In genomic region chr16:590165-590874, GRCh38 we compare ENCODE assay signal across 1 cellular context.
A peak's percentile ranks its signal among the peaks of the same experiment; 100 is the strongest.
TF ChIP-seq lines count a peak whose summit lies in the region.

No MANE protein-coding gene starts in this region.

TF ChIP-seq in WTC11, 78 proteins besides CTCF, POLR2A, EP300 and RAD21 (continued from another document):
- peak; percentile 10; the same call in 1 of the 2 replicates for TF ChIP-seq SP1 (CRISPR knock-in tag; conservative IDR thresholded peaks at IDR 0.05)
- TF ChIP-seq ZNF121 (CRISPR knock-in tag; IDR thresholded peaks at IDR 0.05) = no peak
- TF ChIP-seq GABPB1 (CRISPR knock-in tag; IDR thresholded peaks at IDR 0.05) = 0 out of 2 replicates have a peak, but pooled peaks have one; percentile 15
- TF ChIP-seq, protein P1, sequence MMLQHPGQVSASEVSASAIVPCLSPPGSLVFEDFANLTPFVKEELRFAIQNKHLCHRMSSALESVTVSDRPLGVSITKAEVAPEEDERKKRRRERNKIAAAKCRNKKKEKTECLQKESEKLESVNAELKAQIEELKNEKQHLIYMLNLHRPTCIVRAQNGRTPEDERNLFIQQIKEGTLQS (CRISPR knock-in tag; conservative IDR thresholded peaks at IDR 0.05) = no peak
- 0 out of 2 replicates have a peak, but pooled peaks have one; percentile 65 for TF ChIP-seq ATF1 (CRISPR knock-in tag; IDR thresholded peaks at IDR 0.05)
- peak; percentile 33; the same call in 1 of the 2 replicates for TF ChIP-seq ZNF671 (CRISPR knock-in tag; IDR thresholded peaks at IDR 0.05)
- no peak for TF ChIP-seq NR1H2 (CRISPR knock-in tag; IDR thresholded peaks at IDR 0.05)
- no peak for TF ChIP-seq NR2C2 (CRISPR knock-in tag; IDR thresholded peaks at IDR 0.05)
- no peak for TF ChIP-seq ZBTB43 (CRISPR knock-in tag; IDR thresholded peaks at IDR 0.05)
- TF ChIP-seq, protein P2, sequence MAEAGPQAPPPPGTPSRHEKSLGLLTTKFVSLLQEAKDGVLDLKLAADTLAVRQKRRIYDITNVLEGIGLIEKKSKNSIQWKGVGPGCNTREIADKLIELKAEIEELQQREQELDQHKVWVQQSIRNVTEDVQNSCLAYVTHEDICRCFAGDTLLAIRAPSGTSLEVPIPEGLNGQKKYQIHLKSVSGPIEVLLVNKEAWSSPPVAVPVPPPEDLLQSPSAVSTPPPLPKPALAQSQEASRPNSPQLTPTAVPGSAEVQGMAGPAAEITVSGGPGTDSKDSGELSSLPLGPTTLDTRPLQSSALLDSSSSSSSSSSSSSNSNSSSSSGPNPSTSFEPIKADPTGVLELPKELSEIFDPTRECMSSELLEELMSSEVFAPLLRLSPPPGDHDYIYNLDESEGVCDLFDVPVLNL (CRISPR knock-in tag; IDR thresholded peaks at IDR 0.05; ENCODE audit: borderline replicate concordance, low read depth) = no peak
- no peak for TF ChIP-seq CBFB (CRISPR knock-in tag; IDR thresholded peaks at IDR 0.05; ENCODE audit: low read depth)
- TF ChIP-seq SMAD3 (CRISPR knock-in tag; IDR thresholded peaks at IDR 0.05; ENCODE audit: borderline replicate concordance) = no peak
- no peak for TF ChIP-seq EMX1 (CRISPR knock-in tag; IDR thresholded peaks at IDR 0.05)
- TF ChIP-seq NFE2L1 (CRISPR knock-in tag; IDR thresholded peaks at IDR 0.05) = no peak
- TF ChIP-seq CREB1 (CRISPR knock-in tag; IDR thresholded peaks at IDR 0.05) = no peak
- TF ChIP-seq RORB (CRISPR knock-in tag; IDR thresholded peaks at IDR 0.05) = no peak
- TF ChIP-seq, protein P3, sequence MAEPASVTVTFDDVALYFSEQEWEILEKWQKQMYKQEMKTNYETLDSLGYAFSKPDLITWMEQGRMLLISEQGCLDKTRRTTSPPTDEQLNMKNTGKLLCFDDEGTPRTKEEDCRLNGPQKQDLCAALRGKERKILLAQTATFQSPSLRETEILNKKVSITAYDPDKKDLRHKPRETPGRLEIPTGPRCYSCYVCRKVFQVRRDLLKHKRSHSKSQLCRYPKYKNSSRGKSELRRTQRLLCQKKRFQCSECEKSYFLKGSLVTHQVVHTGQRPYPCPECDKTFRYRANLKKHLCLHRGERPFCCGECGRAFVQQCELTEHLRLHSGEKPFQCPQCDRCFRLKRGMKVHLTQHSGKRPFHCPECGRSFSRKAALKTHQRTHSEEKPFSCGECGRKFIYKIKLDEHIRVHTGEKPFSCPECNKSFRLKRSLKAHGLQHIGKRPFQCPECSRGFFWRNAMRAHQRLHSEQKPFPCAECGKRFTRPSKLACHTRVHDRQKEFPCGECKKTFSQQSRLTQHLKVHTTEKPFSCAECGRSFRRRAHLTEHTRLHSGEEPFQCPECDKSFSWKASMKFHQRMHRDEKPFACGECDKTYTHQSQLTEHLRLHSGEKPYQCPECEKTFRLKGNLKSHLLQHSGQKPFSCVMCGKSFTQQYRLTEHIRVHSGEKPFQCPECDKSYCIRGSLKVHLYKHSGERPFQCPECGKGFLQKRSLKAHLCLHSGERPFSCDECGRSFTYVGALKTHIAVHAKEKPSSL (CRISPR knock-in tag; conservative IDR thresholded peaks at IDR 0.05) = no peak
- no peak for TF ChIP-seq HMGA2 (CRISPR knock-in tag; IDR thresholded peaks at IDR 0.05)
TF ChIP-seq in WTC11: peak in this region for 6.
